10 cellular contexts compared by ENCODE assay signal in genomic region chrY:15424633-15425259, GRCh38.
A peak's percentile ranks its signal among the peaks of the same experiment; 100 is the strongest.
DNase-seq lines count a peak whose midpoint lies in the region; ATAC-seq and TF ChIP-seq lines count a peak whose summit lies in the region.
"Had no signal": no experiment of that assay in that cellular context is flagged by ENCODE, and none has a peak within 500 bp of the region (broad histone marks: within the 10 kb centered on the region; RNA-seq: fewer than 3 reads in every experiment).

No MANE protein-coding gene starts in this region.

- DNase-seq in Ammon's horn (ENCODE audit: low spot score) (peak; percentile 4), iPS DF 19.7 (ENCODE audit: low read depth, low spot score) (peak; percentile 68), HPDE6-E6E7 (ENCODE audit: extremely low spot score) (no peak), A673 (ENCODE audit: low spot score) (no peak), NCI-H2171 treated with DMSO at 0.1 percent for 48 hours (lab: John Stamatoyannopoulos, UW) (no peak)

- no peak overlapping the region for H3K4me3 ChIP-seq in A673 (ENCODE audit: low read depth, low read length, poor library complexity, severe bottlenecking)
- H3K4me3 ChIP-seq: GM12878 had no signal

- H3K9me3 ChIP-seq in A673 (ENCODE audit: low read depth, low read length, poor library complexity, severe bottlenecking), result no peaks in the 10 kb centered on the region
- H3K9me3 ChIP-seq: breast epithelium had no signal

- ATAC-seq in GM21515 (IDR thresholded peaks at IDR 0.05; ENCODE audit: unreplicated experiment), result peak; percentile 85
- ATAC-seq in GM19463 (IDR thresholded peaks at IDR 0.05; ENCODE audit: unreplicated experiment), result no peak
- ATAC-seq: GM12878 had no signal

- intact Hi-C loops in A673 (cut with micrococcal nuclease; ENCODE audit: unreplicated experiment), result no loop called here

- POLR2A ChIA-PET in A673 (lab: Charles Lee; ENCODE audit: low non-redundant PET), result no interaction called here

- H3K4me1 ChIP-seq in A673 (ENCODE audit: insufficient read depth, low read length, poor library complexity, severe bottlenecking), result no peaks in the 10 kb centered on the region
- H3K4me1 ChIP-seq: breast epithelium had no signal

- CTCF ChIA-PET in A673 (lab: Charles Lee), result no interaction called here

- H3K36me3 ChIP-seq in A673 (ENCODE audit: insufficient read depth, low read length, poor library complexity, severe bottlenecking), result no peaks in the 10 kb centered on the region
- H3K36me3 ChIP-seq: breast epithelium had no signal

- H3K27me3 ChIP-seq in A673 (replicated peaks; ENCODE audit: insufficient read depth, low read depth, low read length, poor library complexity), result no peaks in the 10 kb centered on the region
- H3K27me3 ChIP-seq: breast epithelium had no signal

- BruUV-seq in A673 (replicated peaks; lab: Mats Ljungman, UMichigan), result no TSS peak

- TF ChIP-seq CTCF in VCaP (conservative IDR thresholded peaks at IDR 0.05) (no peak), A673 (conservative IDR thresholded peaks at IDR 0.05; ENCODE audit: low read depth, low read length) (no peak)

- H3K27ac ChIP-seq in VCaP (peak overlapping the region; percentile 57), A673 (ENCODE audit: low read depth, low read length, poor library complexity, severe bottlenecking) (no peak overlapping the region)
- H3K27ac ChIP-seq: breast epithelium had no signal

Comparison
In these comparisons a context has a peak if more than half of its experiments do, and no peak if none do; other contexts are left out.
1. DNase-seq: peak in Ammon's horn (single experiment) and iPS DF 19.7 (single experiment); none in HPDE6-E6E7 (single experiment), A673 (single experiment) and NCI-H2171 treated with DMSO at 0.1 percent for 48 hours (single experiment).